ENCODE assay signal across 8 cellular contexts in the genomic region with DNA sequence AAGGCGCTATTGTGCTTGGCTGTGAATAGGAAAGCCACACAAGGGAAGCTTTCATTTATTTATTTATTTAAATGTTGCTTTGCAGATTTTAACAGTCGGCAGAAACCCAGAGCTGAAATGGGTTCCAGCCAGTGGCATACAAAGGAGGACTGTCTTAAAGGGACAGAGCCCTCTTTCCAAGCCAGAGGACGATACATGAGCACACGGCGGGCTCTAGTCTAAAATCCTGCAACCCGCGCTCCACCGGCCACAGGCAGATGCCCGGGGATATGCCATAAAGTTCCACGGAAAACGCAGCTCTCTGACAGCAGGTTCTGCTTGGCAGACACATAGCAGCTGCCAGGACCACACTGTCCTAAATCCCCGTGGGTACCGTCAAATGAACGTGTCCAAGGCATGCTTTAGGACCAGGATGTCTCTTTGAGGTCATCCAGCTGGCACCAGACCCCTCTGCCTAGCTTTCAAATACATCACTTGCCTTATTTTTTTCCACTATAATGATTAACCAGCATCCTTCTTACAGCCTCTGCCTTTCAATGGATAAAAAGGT.
DNase-seq lines count a peak whose midpoint lies in the region; ATAC-seq, FAIRE-seq and TF ChIP-seq lines count a peak whose summit lies in the region.

No MANE protein-coding gene starts in this region.

- no peak for TF ChIP-seq RAD21 in K562 (CRISPR knock-in tag; conservative IDR thresholded peaks at IDR 0.05 in 1 of 2, IDR thresholded peaks at IDR 0.05 in 1 of 2)

- intact Hi-C loops in K562 (cut with micrococcal nuclease) = no loop called here
- intact Hi-C loops in stomach (cut with DNase I; ENCODE audit: low total_unique reads) = no loop called here

- H3K27me3 ChIP-seq in K562 (ENCODE audit: control insufficient read depth in 2 of 2, insufficient read depth in 2 of 2, low read length in 2 of 2) = no peaks in the 10 kb centered on the region
- no peaks in the 10 kb centered on the region for H3K27me3 ChIP-seq in kidney epithelial cell (ENCODE audit: control insufficient read depth, insufficient read depth, low read length)
- no peaks in the 10 kb centered on the region for H3K27me3 ChIP-seq in stomach

- H4K20me1 ChIP-seq in K562 (replicated peaks; ENCODE audit: control insufficient read depth, insufficient read depth, low read length) = peaks cover 55% of the 10 kb centered on the region

- ATAC-seq in K562 (no peak), HG03159 (IDR thresholded peaks at IDR 0.05; ENCODE audit: unreplicated experiment) (no peak), GM21576 (IDR thresholded peaks at IDR 0.05; ENCODE audit: unreplicated experiment) (no peak)

- no peak overlapping the region for H3K4me2 ChIP-seq in K562 (ENCODE audit: insufficient read depth, low read length)

- no peak overlapping the region for H2AFZ ChIP-seq in K562 (ENCODE audit: low read depth, low read length)

- H3K9me3 ChIP-seq in K562 (replicated peaks; ENCODE audit: control insufficient read depth, insufficient read depth, low read depth, low read length) (no peaks in the 10 kb centered on the region), stomach (no peaks in the 10 kb centered on the region)

- WGBS in K562 (ENCODE audit: insufficient coverage, low coverage, missing lambda C conversion rate) = 55% methylated on average over 13 of the region's 14 CpGs
- WGBS in stomach, 5 donors = 8 to 17% (median 9%) methylated on average over 14 of the region's 14 CpGs

- H3K36me3 ChIP-seq in K562 (ENCODE audit: control insufficient read depth, insufficient read depth, low read length) (no peaks in the 10 kb centered on the region), kidney epithelial cell (ENCODE audit: control insufficient read depth, insufficient read depth, low read length) (no peaks in the 10 kb centered on the region), stomach (no peaks in the 10 kb centered on the region)

- DNase-seq in ELR (ENCODE audit: low read depth) (peak; percentile 46), NCI-H2029 (lab: John Stamatoyannopoulos, UW) (peak; percentile 50), K562 (ENCODE audit: extremely low read depth in 1 of 4, low spot score in 3 of 4) (no peak), kidney epithelial cell (ENCODE audit: low read depth) (no peak), stomach (no peak), GM10248 (ENCODE audit: extremely low spot score) (no peak)

- no peak for TF ChIP-seq EP300 in K562 (IDR thresholded peaks at IDR 0.05; ENCODE audit: low read length)
- no peak for TF ChIP-seq EP300 in stomach (IDR thresholded peaks at IDR 0.05)

- no peak for TF ChIP-seq POLR2A in K562 (conservative IDR thresholded peaks at IDR 0.05)
- no peak for TF ChIP-seq POLR2A in stomach (IDR thresholded peaks at IDR 0.05)

- H3K79me2 ChIP-seq in K562 (ENCODE audit: control insufficient read depth, insufficient read depth, low read length) = peaks cover 32% of the 10 kb centered on the region

- FAIRE-seq in K562 (lab: Jason Lieb, UNC) = no peak

- H3K9me1 ChIP-seq in K562 (ENCODE audit: control insufficient read depth, insufficient read depth, low read length) = no peaks in the 10 kb centered on the region

- H3K4me1 ChIP-seq in K562 (replicated peaks in 1 of 2; ENCODE audit: control insufficient read depth in 2 of 2, insufficient read depth in 2 of 2, low read length in 2 of 2) (peaks cover 0 to 10% of the 10 kb centered on the region in 2 experiments; a peak in 4 of 5 replicates), stomach (peaks cover 44 to 92% (median 80%) of the 10 kb centered on the region in 4 donors)

- H3K9ac ChIP-seq in K562 (ENCODE audit: insufficient read depth in 1 of 2, low read depth in 2 of 2, low read length in 2 of 2) = no peak overlapping the region

- H3K27ac ChIP-seq in K562 (ENCODE audit: extremely low read depth, low read depth, low read length) (no peak overlapping the region), stomach (peak overlapping the region; percentile 60 to 87 (median 77))

- in situ Hi-C loops in K562 (cut with MboI) = no loop called here

- H3K4me3 ChIP-seq in K562 = no peak overlapping the region
- peak overlapping the region; percentile 27 for H3K4me3 ChIP-seq in kidney epithelial cell (ENCODE audit: low read depth, low read length)
- H3K4me3 ChIP-seq in stomach = peak overlapping the region; percentile 44 to 57 (median 48)

- CTCF ChIA-PET in K562 (lab: Yijun Ruan, JAX; ENCODE audit: low intra/inter-chr PET ratio) = no interaction called here
- CTCF ChIA-PET in GM10248 (lab: Yijun Ruan, JAX) = interaction anchor here (0.8 to 4.9 kb wide), 9 partner anchors 8 to 272 kb away, joined by 3 to 46 read pairs (median 3); no protein-coding TSS in a partner anchor

- no peak for TF ChIP-seq CTCF in K562 (IDR thresholded peaks at IDR 0.05 in 2 of 3, conservative IDR thresholded peaks at IDR 0.05 in 1 of 3; ENCODE audit: insufficient read depth in 2 of 3, low read depth in 1 of 3, low read length in 3 of 3)
- TF ChIP-seq CTCF in kidney epithelial cell (IDR thresholded peaks at IDR 0.05; ENCODE audit: insufficient read depth, low read length, poor library complexity, severe bottlenecking) = no peak
- no peak for TF ChIP-seq CTCF in stomach (IDR thresholded peaks at IDR 0.05)
- TF ChIP-seq CTCF in GM10248 (IDR thresholded peaks at IDR 0.05; ENCODE audit: control extremely low read depth, extremely low read depth, low read depth, missing control alignments) = no peak

- no TSS peak for BruUV-seq in K562 (replicated peaks; lab: Mats Ljungman, UMichigan)

- POLR2A ChIA-PET in K562 (lab: Yijun Ruan, JAX) = interaction anchor here (1.9 to 2.1 kb wide), 2 partner anchors 8 to 18 kb away, joined by 5 to 9 read pairs; no protein-coding TSS in a partner anchor
- POLR2A ChIA-PET in GM10248 (lab: Yijun Ruan, JAX) = interaction anchor here (0.8 to 1.8 kb wide), 2 partner anchors 8 to 9 kb away, joined by 4 to 7 read pairs; no protein-coding TSS in a partner anchor

TF ChIP-seq in K562, 482 proteins besides CTCF, POLR2A, EP300 and RAD21:
- TF ChIP-seq, protein P1, sequence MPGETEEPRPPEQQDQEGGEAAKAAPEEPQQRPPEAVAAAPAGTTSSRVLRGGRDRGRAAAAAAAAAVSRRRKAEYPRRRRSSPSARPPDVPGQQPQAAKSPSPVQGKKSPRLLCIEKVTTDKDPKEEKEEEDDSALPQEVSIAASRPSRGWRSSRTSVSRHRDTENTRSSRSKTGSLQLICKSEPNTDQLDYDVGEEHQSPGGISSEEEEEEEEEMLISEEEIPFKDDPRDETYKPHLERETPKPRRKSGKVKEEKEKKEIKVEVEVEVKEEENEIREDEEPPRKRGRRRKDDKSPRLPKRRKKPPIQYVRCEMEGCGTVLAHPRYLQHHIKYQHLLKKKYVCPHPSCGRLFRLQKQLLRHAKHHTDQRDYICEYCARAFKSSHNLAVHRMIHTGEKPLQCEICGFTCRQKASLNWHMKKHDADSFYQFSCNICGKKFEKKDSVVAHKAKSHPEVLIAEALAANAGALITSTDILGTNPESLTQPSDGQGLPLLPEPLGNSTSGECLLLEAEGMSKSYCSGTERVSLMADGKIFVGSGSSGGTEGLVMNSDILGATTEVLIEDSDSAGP (CRISPR knock-in tag; IDR thresholded peaks at IDR 0.05) = peak; percentile 63; the same call in 1 of the 2 replicates
- no peak for TF ChIP-seq ZNF133 (CRISPR knock-in tag; IDR thresholded peaks at IDR 0.05)
TF ChIP-seq in K562: peak in this region for 1.

Comparison
In these comparisons a context has a peak if more than half of its experiments do, and no peak if none do; other contexts are left out.
1. DNase-seq: peak in ELR (single experiment) and NCI-H2029 (single experiment); none in K562 (0 of 4), kidney epithelial cell (single experiment), stomach (single experiment) and GM10248 (single experiment).